In the genomic region with DNA sequence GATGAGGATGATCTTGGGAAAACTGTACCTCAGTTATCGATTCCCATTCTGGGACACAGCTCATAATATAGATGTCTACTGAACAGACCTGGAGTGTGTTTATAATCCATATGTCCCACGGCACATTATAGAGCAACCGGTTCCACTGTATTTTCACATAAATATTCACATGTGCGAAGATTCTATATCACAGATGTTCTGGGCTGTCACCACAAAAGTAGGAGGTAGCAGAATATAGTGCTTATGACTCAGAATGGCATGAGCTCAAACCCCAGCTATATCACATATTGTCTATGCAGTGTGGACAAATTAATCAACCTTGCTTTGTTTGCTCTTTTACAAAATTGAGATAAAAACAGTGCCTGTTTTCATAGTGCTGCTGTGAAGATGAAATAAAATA, we compare ENCODE assay signal across 22 cellular contexts.
"Had no signal": no experiment of that assay in that cellular context is flagged by ENCODE, and none has a peak within 500 bp of the region (broad histone marks: within the 10 kb centered on the region; RNA-seq: fewer than 3 reads in every experiment).

No MANE protein-coding gene starts in this region.

- H3K27ac ChIP-seq: colonic mucosa, coronary artery, epithelial cell of prostate, esophagus muscularis mucosa, esophagus squamous epithelium, foreskin keratinocyte, gastrocnemius medialis, gastroesophageal sphincter, heart left ventricle had no signal

- H3K4me1 ChIP-seq: colonic mucosa, esophagus muscularis mucosa, esophagus squamous epithelium, foreskin keratinocyte, gastrocnemius medialis, gastroesophageal sphincter had no signal

- H3K9me3 ChIP-seq: colonic mucosa, esophagus muscularis mucosa, esophagus squamous epithelium, gastrocnemius medialis, gastroesophageal sphincter, heart left ventricle had no signal

- H3K36me3 ChIP-seq: colonic mucosa, esophagus muscularis mucosa, esophagus squamous epithelium, gastrocnemius medialis, gastroesophageal sphincter, heart left ventricle had no signal

- H3K27me3 ChIP-seq: colonic mucosa, esophagus muscularis mucosa, esophagus squamous epithelium, gastrocnemius medialis, gastroesophageal sphincter, heart left ventricle had no signal

- H3K4me3 ChIP-seq: colonic mucosa, coronary artery, dorsolateral prefrontal cortex, esophagus muscularis mucosa, esophagus squamous epithelium, gastrocnemius medialis, gastroesophageal sphincter, heart left ventricle had no signal

- DNase-seq: colonic mucosa; cortex of kidney; dermis blood vessel endothelial cell; dorsolateral prefrontal cortex; effector CD4-positive, alpha-beta T cell; effector CD8-positive, alpha-beta T cell; effector memory CD4-positive, alpha-beta T cell; effector memory CD8-positive, alpha-beta T cell; endodermal cell; erythroblast; esophagus squamous epithelium; foreskin fibroblast; foreskin keratinocyte; foreskin melanocyte; gastrocnemius medialis; glutamatergic neuron; head of caudate nucleus; heart left ventricle had no signal
